In genomic region chr11:3046190-3046589, GRCh38 we compare ENCODE assay signal across 1 cellular context.
TF ChIP-seq lines count a peak whose summit lies in the region.

No MANE protein-coding gene starts in this region.

TF ChIP-seq in endothelial cell of umbilical vein, 7 proteins besides CTCF, POLR2A, EP300 and RAD21:
- TF ChIP-seq POLR2AphosphoS5 (IDR thresholded peaks at IDR 0.05; ENCODE audit: insufficient read depth, low read depth, low read length) (no peak), GATA2 (IDR thresholded peaks at IDR 0.05; ENCODE audit: insufficient read depth, insufficient read length, low read depth, low read length) (no peak), JUN (IDR thresholded peaks at IDR 0.05; ENCODE audit: borderline replicate concordance, insufficient read depth, insufficient read length, low read depth) (no peak), FOS (IDR thresholded peaks at IDR 0.05; ENCODE audit: borderline replicate concordance, insufficient read depth, low read length) (no peak), MAX (IDR thresholded peaks at IDR 0.05; ENCODE audit: insufficient read depth, insufficient read length) (no peak), MYC (IDR thresholded peaks at IDR 0.05; ENCODE audit: low read depth, low read length) (no peak), EZH2 (IDR thresholded peaks at IDR 0.05; ENCODE audit: borderline replicate concordance, low read depth, low read length, severe bottlenecking) (no peak)
